Comparison of ENCODE assay signal across 10 cellular contexts in genomic region chr9:113590389-113590788, GRCh38.
DNase-seq lines count a peak whose midpoint lies in the region; ATAC-seq, FAIRE-seq and TF ChIP-seq lines count a peak whose summit lies in the region.
"Had no signal": no experiment of that assay in that cellular context is flagged by ENCODE, and none has a peak within 500 bp of the region (broad histone marks: within the 10 kb centered on the region; RNA-seq: fewer than 3 reads in every experiment).

No MANE protein-coding gene starts in this region.

- no peaks in the 10 kb centered on the region for H3K27me3 Mint-ChIP-seq in natural killer cell (ENCODE audit: low read depth in 2 of 2)

- peaks cover 0 to 32% (median 12%) of the 10 kb centered on the region in 9 donors for H3K36me3 ChIP-seq in heart left ventricle
- H3K36me3 ChIP-seq in H1 (ENCODE audit: control insufficient read depth in 2 of 4, insufficient read depth in 4 of 4, low read length in 3 of 4): peaks cover 0 to under 1% (median 0%) of the 10 kb centered on the region in 4 experiments; a peak in 2 of 8 replicates

- no peak overlapping the region for H2BK5ac ChIP-seq in H1 (ENCODE audit: low read depth, low read length)

- H4K20me1 ChIP-seq in H1 (replicated peaks in 1 of 2; ENCODE audit: control insufficient read depth in 1 of 2, insufficient read depth in 2 of 2, low read length in 2 of 2): no peaks in the 10 kb centered on the region

- H3K4me1 Mint-ChIP-seq in natural killer cell: peaks cover 60 to 76% of the 10 kb centered on the region in 2 donors

- no peak overlapping the region for H4K91ac ChIP-seq in H1 (replicated peaks; ENCODE audit: insufficient read length, low read length)

- POLR2A ChIA-PET in H1 (lab: Charles Lee; ENCODE audit: partially characterized antibody): interaction anchor here (1.3 to 4.2 kb wide), 3 partner anchors 11 to 180 kb away, joined by 3 to 17 read pairs (median 3); partner anchors contain the start of genes C9orf43 and POLE3

- peaks cover 5 to 89% (median 73%) of the 10 kb centered on the region in 12 donors for H3K4me1 ChIP-seq in heart left ventricle
- peaks cover 10 to 22% (median 14%) of the 10 kb centered on the region in 4 experiments for H3K4me1 ChIP-seq in H1 (replicated peaks in 1 of 4; ENCODE audit: control insufficient read depth in 3 of 4, insufficient read depth in 4 of 4, low read length in 3 of 4)
- H3K4me1 ChIP-seq: Caco-2 had no signal

- H3K27ac ChIP-seq in heart left ventricle (peak overlapping the region in 10 of 12 donors; percentile 33 to 97 (median 84)), H1 (ENCODE audit: low read depth, low read length) (no peak overlapping the region)

- H3K9me3 ChIP-seq in heart left ventricle (no peaks in the 10 kb centered on the region), H1 (ENCODE audit: insufficient read depth in 2 of 2, low read depth in 1 of 2, low read length in 1 of 2) (no peaks in the 10 kb centered on the region)
- H3K9me3 ChIP-seq: Caco-2 had no signal

- H3K27me3 ChIP-seq in heart left ventricle (no peaks in the 10 kb centered on the region), H1 (replicated peaks in 1 of 4; ENCODE audit: control insufficient read depth in 3 of 4, extremely low read depth in 1 of 4, insufficient read depth in 3 of 4, low read length in 3 of 4) (no peaks in the 10 kb centered on the region)

- TF ChIP-seq EP300 in H1 (IDR thresholded peaks at IDR 0.05; ENCODE audit: borderline replicate concordance in 1 of 2, low read depth in 2 of 2, low read length in 2 of 2): no peak

- CTCF ChIA-PET in H1 (lab: Charles Lee; ENCODE audit: partially characterized antibody): interaction anchor here (1.0 to 28.3 kb wide), 20 partner anchors 9 to 317 kb away, joined by 3 to 1065 read pairs (median 8); partner anchors contain the start of genes C9orf43, CDC26, POLE3 and PRPF4

- TF ChIP-seq RAD21 in H1 (IDR thresholded peaks at IDR 0.05 in 1 of 2, conservative IDR thresholded peaks at IDR 0.05 in 1 of 2; ENCODE audit: low read depth in 2 of 2, low read length in 2 of 2): no peak

- no peak overlapping the region for H3K14ac ChIP-seq in H1 (ENCODE audit: insufficient read length)

- no peak overlapping the region for H2BK20ac ChIP-seq in H1 (ENCODE audit: low read length)

- intact Hi-C loops in heart left ventricle (cut with DNase I) (loop anchor here in 5 of 10 donors (2.0 to 10.0 kb wide), 4 partner anchors 144 to 316 kb away; partner anchors contain the start of genes CDC26 (in 2 of the 5), PRPF4 (in 2 of the 5), ALAD (in 1 of the 5) and RNF183 (in 1 of the 5)), left cardiac atrium (cut with DNase I) (no loop called here), natural killer cell (cut with micrococcal nuclease) (no loop called here)

- H3K36me3 Mint-ChIP-seq in natural killer cell: no peaks in the 10 kb centered on the region

- no peak overlapping the region for H3K4me2 ChIP-seq in H1 (ENCODE audit: insufficient read depth in 1 of 2, low read depth in 2 of 2, low read length in 2 of 2)

- DNase-seq in heart left ventricle (no peak), left cardiac atrium (no peak), H1 (ENCODE audit: low read depth in 1 of 2, low spot score in 2 of 2) (no peak), natural killer cell (no peak), NCI-H1930 (lab: John Stamatoyannopoulos, UW) (no peak)
- DNase-seq: Caco-2, NCI-H187 had no signal

- no peak overlapping the region for H4K8ac ChIP-seq in H1 (ENCODE audit: extremely low read depth, insufficient read depth, low read length)

- ATAC-seq in heart left ventricle: no peak
- ATAC-seq in left cardiac atrium: no peak
- ATAC-seq in natural killer cell: no peak
- no peak for ATAC-seq in HG02870 (IDR thresholded peaks at IDR 0.05; ENCODE audit: unreplicated experiment)
- ATAC-seq in GM19035 (IDR thresholded peaks at IDR 0.05; ENCODE audit: unreplicated experiment): no peak

- H3K18ac ChIP-seq in H1 (ENCODE audit: extremely low read depth, low read length): no peak overlapping the region

- FAIRE-seq in H1 (lab: Jason Lieb, UNC): no peak
- FAIRE-seq: GM19239 had no signal

- peaks cover 9% of the 10 kb centered on the region; the same call in 1 of the 2 replicates for H3K79me1 ChIP-seq in H1 (ENCODE audit: low read depth, low read length)

- H3K27ac Mint-ChIP-seq in natural killer cell: peak overlapping the region; percentile 89 to 93

- TF ChIP-seq CTCF in heart left ventricle (IDR thresholded peaks at IDR 0.05) (no peak), H1 (IDR thresholded peaks at IDR 0.05; ENCODE audit: control extremely low read depth in 1 of 3, insufficient read depth in 1 of 3, low read depth in 1 of 3, low read length in 3 of 3) (no peak), natural killer cell (IDR thresholded peaks at IDR 0.05) (no peak)

- peaks cover 0 to 10% of the 10 kb centered on the region in 2 experiments; a peak in 1 of 4 replicates for H3K79me2 ChIP-seq in H1 (ENCODE audit: control insufficient read depth in 1 of 2, insufficient read depth in 2 of 2, low read length in 2 of 2)

- H3K4ac ChIP-seq in H1 (replicated peaks; ENCODE audit: insufficient read length, low read depth, low read length): no peak overlapping the region

- H3K4me3 Mint-ChIP-seq in natural killer cell: peak overlapping the region; percentile 35

- no peak overlapping the region for H3K23ac ChIP-seq in H1 (ENCODE audit: insufficient read length)

- no peak overlapping the region for H3K9ac ChIP-seq in H1 (replicated peaks in 1 of 4; ENCODE audit: extremely low read depth in 1 of 4, low read depth in 3 of 4, low read length in 3 of 4)

- H3K9me3 Mint-ChIP-seq in natural killer cell: no peaks in the 10 kb centered on the region

- H2BK120ac ChIP-seq in H1 (replicated peaks; ENCODE audit: low read depth, low read length): no peak overlapping the region

- H4K5ac ChIP-seq in H1 (ENCODE audit: insufficient read length, low read depth, low read length): no peak overlapping the region

- no peak overlapping the region for H2BK15ac ChIP-seq in H1 (ENCODE audit: low read length)

- no peak overlapping the region for H3K4me3 ChIP-seq in heart left ventricle
- no peak overlapping the region for H3K4me3 ChIP-seq in H1 (ENCODE audit: extremely low read depth in 1 of 4, insufficient read depth in 2 of 4, low read depth in 3 of 4, low read length in 4 of 4)

- H2AFZ ChIP-seq in H1 (ENCODE audit: low read length): no peak overlapping the region

- H2BK12ac ChIP-seq in H1 (ENCODE audit: low read depth, low read length): 0 out of 2 replicates have a peak overlapping the region, but pooled peaks have one; percentile 9

- peaks cover 8% of the 10 kb centered on the region; the same call in 1 of the 2 replicates for H3K23me2 ChIP-seq in H1 (ENCODE audit: low read depth, low read length)

- TF ChIP-seq POLR2A in heart left ventricle (IDR thresholded peaks at IDR 0.05) (no peak), H1 (IDR thresholded peaks at IDR 0.05; ENCODE audit: control extremely low read depth in 1 of 2, low read depth in 2 of 2, low read length in 2 of 2) (no peak)

- 86 to 94% (median 90%) methylated on average over 2 of the region's 2 CpGs for WGBS in heart left ventricle, 4 donors
- 80% methylated on average over 2 of the region's 2 CpGs; no CpG with 5 or more reads in 1 of the 2 experiments for WGBS in H1 (ENCODE audit: extremely low coverage in 1 of 2, insufficient coverage in 1 of 2, insufficient read length in 1 of 2, insufficient replicate concordance in 2 of 2, low coverage in 1 of 2, low lambda C conversion rate in 2 of 2, missing lambda C conversion rate in 1 of 2), 2 experiments

- no peak overlapping the region for H2AK5ac ChIP-seq in H1 (ENCODE audit: low read depth, low read length)

- peak overlapping the region; percentile 8 for H3K56ac ChIP-seq in H1 (replicated peaks; ENCODE audit: insufficient read length, low read depth, low read length)

TF ChIP-seq in H1, 55 proteins besides CTCF, POLR2A, EP300 and RAD21:
- TF ChIP-seq SIX5 (IDR thresholded peaks at IDR 0.05; ENCODE audit: low read depth, low read length): no peak
- TF ChIP-seq CREB1 (IDR thresholded peaks at IDR 0.05): no peak
- TF ChIP-seq TAF1 (IDR thresholded peaks at IDR 0.05; ENCODE audit: low read depth, low read length): no peak
- no peak for TF ChIP-seq JUN (IDR thresholded peaks at IDR 0.05; ENCODE audit: low read depth, low read length)
- no peak for TF ChIP-seq TEAD4 (IDR thresholded peaks at IDR 0.05; ENCODE audit: low read depth, low read length)
- TF ChIP-seq SP4 (IDR thresholded peaks at IDR 0.05; ENCODE audit: low read length): no peak
- no peak for TF ChIP-seq YY1 (IDR thresholded peaks at IDR 0.05; ENCODE audit: low read depth, low read length)
- no peak for TF ChIP-seq BRCA1 (IDR thresholded peaks at IDR 0.05; ENCODE audit: low read depth, low read length)
- TF ChIP-seq JUND (IDR thresholded peaks at IDR 0.05; ENCODE audit: low read length): no peak
- no peak for TF ChIP-seq ASH2L (IDR thresholded peaks at IDR 0.05; ENCODE audit: low read length)
- no peak for TF ChIP-seq SP2 (IDR thresholded peaks at IDR 0.05; ENCODE audit: low read length)
- no peak for TF ChIP-seq EZH2 (IDR thresholded peaks at IDR 0.05; ENCODE audit: low read depth, low read length, severe bottlenecking)
- TF ChIP-seq TBP (IDR thresholded peaks at IDR 0.05; ENCODE audit: low read depth, low read length): no peak
- no peak for TF ChIP-seq NRF1 (IDR thresholded peaks at IDR 0.05; ENCODE audit: low read depth, low read length)
